Comparison of ENCODE assay signal across 8 cellular contexts in genomic region chr9:96382839-96383164, GRCh38. TPM values are rescaled to one million over a fixed set of nuclear protein-coding genes. Genes with fewer than 3 reads are reported as not detected.
DNase-seq lines count a peak whose midpoint lies in the region; ATAC-seq lines count a peak whose summit lies in the region.

No MANE protein-coding gene starts in this region.

- intact Hi-C loops in activated CD4-positive, alpha-beta T cell treated with anti-CD3 and anti-CD28 coated beads, Interleukin-2, amount 10 ng/mL, durations not matched to agents 24 days and 14 days (cut with micrococcal nuclease), result no loop called here

- H3K36me3 Mint-ChIP-seq in activated CD4-positive, alpha-beta T cell treated with anti-CD3 and anti-CD28 coated beads, Interleukin-2, amount 10 ng/mL, durations not matched to agents 24 days and 14 days (ENCODE audit: low read depth), result peaks cover 25% of the 10 kb centered on the region

- no peak for DNase-seq in activated CD4-positive, alpha-beta T cell treated with anti-CD3 and anti-CD28 coated beads, Interleukin-2, amount 10 ng/mL, durations not matched to agents 24 days and 14 days
- no peak for DNase-seq in activated CD4-positive, alpha-beta T cell treated with anti-CD3 and anti-CD28 coated beads, Interleukin-2, amount 50 U/mL, for 48 hours
- DNase-seq in caudate nucleus (lab: John Stamatoyannopoulos, UW) (no peak), medulla oblongata (ENCODE audit: extremely low spot score) (peak; percentile 46), NCI-H446 (lab: John Stamatoyannopoulos, UW) (no peak)

- H3K4me3 Mint-ChIP-seq in activated CD4-positive, alpha-beta T cell treated with anti-CD3 and anti-CD28 coated beads, Interleukin-2, amount 10 ng/mL, durations not matched to agents 24 days and 14 days, result peak overlapping the region; percentile 76

- peak overlapping the region; percentile 81 for H3K4me3 ChIP-seq in thymus (ENCODE audit: low read length)

- H3K27ac ChIP-seq in caudate nucleus (ENCODE audit: low read depth, low read length) (peak overlapping the region; percentile 67), thymus (ENCODE audit: low read depth) (no peak overlapping the region)

- no peaks in the 10 kb centered on the region for H3K9me3 ChIP-seq in thymus (ENCODE audit: control insufficient read depth)

- peaks cover 23% of the 10 kb centered on the region for H3K4me1 Mint-ChIP-seq in activated CD4-positive, alpha-beta T cell treated with anti-CD3 and anti-CD28 coated beads, Interleukin-2, amount 10 ng/mL, durations not matched to agents 24 days and 14 days

- no peaks in the 10 kb centered on the region for H3K36me3 ChIP-seq in thymus (ENCODE audit: control insufficient read depth, insufficient read depth)

- no peaks in the 10 kb centered on the region for H3K9me3 Mint-ChIP-seq in activated CD4-positive, alpha-beta T cell treated with anti-CD3 and anti-CD28 coated beads, Interleukin-2, amount 10 ng/mL, durations not matched to agents 24 days and 14 days

- ATAC-seq in HG02798 (IDR thresholded peaks at IDR 0.05; ENCODE audit: poor library complexity, unreplicated experiment), result no peak
- no peak for ATAC-seq in GM18502 (IDR thresholded peaks at IDR 0.05; ENCODE audit: poor library complexity, unreplicated experiment)

- H3K4me1 ChIP-seq in thymus (ENCODE audit: control insufficient read depth, insufficient read depth, low read length), result no peaks in the 10 kb centered on the region

- WGBS in thymus, result 71% methylated on average over 7 of the region's 7 CpGs

- H3K27ac Mint-ChIP-seq in activated CD4-positive, alpha-beta T cell treated with anti-CD3 and anti-CD28 coated beads, Interleukin-2, amount 10 ng/mL, durations not matched to agents 24 days and 14 days, result no peak overlapping the region

- H3K27me3 Mint-ChIP-seq in activated CD4-positive, alpha-beta T cell treated with anti-CD3 and anti-CD28 coated beads, Interleukin-2, amount 10 ng/mL, durations not matched to agents 24 days and 14 days, result no peaks in the 10 kb centered on the region

- H3K27me3 ChIP-seq in thymus (ENCODE audit: control insufficient read depth, insufficient read depth), result no peaks in the 10 kb centered on the region

RNA-seq across cellular contexts. Expression of gene SLC35D2, which starts 0.7 kb away (rescaled TPM):
- total RNA-seq in activated CD4-positive, alpha-beta T cell treated with anti-CD3 and anti-CD28 coated beads, Interleukin-2, amount 10 ng/mL, durations not matched to agents 24 days and 14 days, result 5.2 and 6.1 TPM in 2 replicates
- 21.5 TPM for polyA plus RNA-seq in thymus

RNA-seq across cellular contexts. Expression of gene ZNF367, which starts 35.4 kb away (rescaled TPM):
- total RNA-seq in activated CD4-positive, alpha-beta T cell treated with anti-CD3 and anti-CD28 coated beads, Interleukin-2, amount 10 ng/mL, durations not matched to agents 24 days and 14 days, result 21.7 and 22.1 TPM in 2 replicates
- polyA plus RNA-seq in thymus, result 4.3 TPM
